ENCODE assay signal across 9 cellular contexts in the genomic region with DNA sequence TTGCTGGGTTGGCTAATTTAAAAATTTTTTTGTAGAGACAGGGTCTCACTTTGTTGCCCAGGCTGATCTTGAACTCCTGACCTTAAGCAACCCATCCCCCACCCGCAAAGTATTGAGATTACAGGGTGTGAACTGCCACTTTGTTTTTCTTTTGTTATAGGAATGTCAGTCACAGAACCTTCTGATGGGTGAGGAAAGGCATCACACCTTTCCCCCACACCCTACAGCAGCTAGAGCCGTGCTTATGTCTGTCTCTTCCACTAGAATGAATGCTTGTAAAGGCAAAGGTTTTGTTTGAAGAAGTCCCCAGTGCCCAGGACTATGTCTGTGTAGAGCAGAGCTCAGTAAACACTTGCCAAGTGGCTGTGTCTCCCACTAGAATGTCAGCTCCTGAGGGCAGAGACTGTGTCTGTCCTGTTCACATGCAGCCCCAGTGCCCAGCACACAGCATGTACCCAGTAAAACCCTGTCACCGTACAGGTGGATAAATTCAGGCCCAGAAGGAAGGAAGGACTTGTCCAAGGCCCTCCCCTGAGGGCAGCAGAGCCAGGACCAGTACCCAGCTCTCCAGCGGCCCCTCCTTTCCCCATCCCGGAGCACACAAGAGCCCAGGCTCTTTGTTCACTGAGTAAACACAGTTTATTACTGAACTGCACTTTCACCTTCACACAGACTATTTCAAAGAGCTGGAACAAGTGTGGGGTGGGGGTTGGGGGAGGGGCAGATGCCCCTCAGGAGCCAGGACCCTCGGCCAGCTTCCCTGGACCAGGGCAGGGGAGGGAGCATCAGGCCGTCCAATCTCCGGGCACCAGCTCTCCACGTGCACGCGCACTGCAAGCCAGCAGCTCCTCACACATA. TPM values are rescaled to one million over a fixed set of nuclear protein-coding genes. Genes with fewer than 3 reads are reported as not detected.
DNase-seq lines count a peak whose midpoint lies in the region; ATAC-seq and TF ChIP-seq lines count a peak whose summit lies in the region.
"Had no signal": no experiment of that assay in that cellular context is flagged by ENCODE, and none has a peak within 500 bp of the region (broad histone marks: within the 10 kb centered on the region; RNA-seq: fewer than 3 reads in every experiment).

No MANE protein-coding gene starts in this region.

- ATAC-seq in DND-41 (ENCODE audit: insufficient read depth, low read depth), result no peak

- H3K27ac ChIP-seq in DND-41 (ENCODE audit: low read length), result peak overlapping the region; percentile 78
- H3K27ac ChIP-seq in endodermal cell (ENCODE audit: low read depth, low read length), result peak overlapping the region; percentile 61

- H3K4me3 ChIP-seq in DND-41 (ENCODE audit: low read depth in 1 of 2, low read length in 2 of 2) (no peak overlapping the region), endodermal cell (ENCODE audit: low read length) (peak overlapping the region; percentile 14), H7 (ENCODE audit: insufficient read depth, low read depth, low read length) (no peak overlapping the region)

- H3K36me3 Mint-ChIP-seq in endodermal cell (ENCODE audit: low read depth) (peaks cover 38% of the 10 kb centered on the region), progenitor cell of endocrine pancreas (ENCODE audit: insufficient read depth) (peaks cover 10% of the 10 kb centered on the region)

- H3K4me1 ChIP-seq in DND-41 (ENCODE audit: insufficient read depth, low read length) (peaks cover 63% of the 10 kb centered on the region), endodermal cell (ENCODE audit: control insufficient read depth, insufficient read depth, low read length) (peaks cover 5% of the 10 kb centered on the region)

- no peaks in the 10 kb centered on the region for H3K27me3 Mint-ChIP-seq in endodermal cell (ENCODE audit: insufficient read depth)
- no peaks in the 10 kb centered on the region for H3K27me3 Mint-ChIP-seq in progenitor cell of endocrine pancreas

- H3K79me2 ChIP-seq in DND-41 (ENCODE audit: insufficient read depth, low read length), result peaks cover 69% of the 10 kb centered on the region

- H3K4me3 Mint-ChIP-seq in endodermal cell, result no peak overlapping the region
- peak overlapping the region; percentile 32 for H3K4me3 Mint-ChIP-seq in progenitor cell of endocrine pancreas (ENCODE audit: low read depth)

- peaks cover 16% of the 10 kb centered on the region for H4K20me1 ChIP-seq in DND-41 (ENCODE audit: insufficient read depth, low read length)

- H3K27ac Mint-ChIP-seq in endodermal cell (peak overlapping the region; percentile 80), progenitor cell of endocrine pancreas (peak overlapping the region; percentile 96)

- DNase-seq in DND-41 (no peak), NCI-H345 (lab: John Stamatoyannopoulos, UW) (peak; percentile 89), endodermal cell (peak; percentile 83), progenitor cell of endocrine pancreas (ENCODE audit: low spot score, unreplicated experiment) (peak; percentile 43), islet precursor cell (no peak), posterior vena cava (ENCODE audit: low spot score) (no peak), H7 (no peak), AG08396 (ENCODE audit: low spot score) (no peak)

- TF ChIP-seq CTCF in DND-41 (IDR thresholded peaks at IDR 0.05; ENCODE audit: borderline replicate concordance, extremely low read depth, low read length, poor library complexity, severe bottlenecking) (no peak), endodermal cell (conservative IDR thresholded peaks at IDR 0.05) (no peak), progenitor cell of endocrine pancreas (IDR thresholded peaks at IDR 0.05; ENCODE audit: unreplicated experiment) (no peak)

- H3K9ac ChIP-seq in DND-41 (ENCODE audit: low read depth, low read length) (peak overlapping the region; percentile 20), endodermal cell (ENCODE audit: extremely low read depth, low read length, poor library complexity, severe bottlenecking) (no peak overlapping the region)

- H3K4me2 ChIP-seq in DND-41 (ENCODE audit: insufficient read depth, low read length), result no peak overlapping the region

- intact Hi-C loops in posterior vena cava (cut with DNase I), result no loop called here

- H3K27me3 ChIP-seq in DND-41 (ENCODE audit: insufficient read depth, low read length, poor library complexity) (no peaks in the 10 kb centered on the region), endodermal cell (ENCODE audit: control insufficient read depth, insufficient read depth, low read length, poor library complexity, severe bottlenecking) (no peaks in the 10 kb centered on the region), H7 (ENCODE audit: control insufficient read depth, insufficient read depth, low read length) (no peaks in the 10 kb centered on the region)

- H3K9me3 ChIP-seq in DND-41 (ENCODE audit: insufficient read depth, low read length, severe bottlenecking), result no peaks in the 10 kb centered on the region
- H3K9me3 ChIP-seq in endodermal cell (ENCODE audit: control insufficient read depth, low read length), result no peaks in the 10 kb centered on the region

- H3K4me1 Mint-ChIP-seq in endodermal cell (peaks cover 44% of the 10 kb centered on the region), progenitor cell of endocrine pancreas (ENCODE audit: low read depth) (peaks cover 37% of the 10 kb centered on the region)

- H3K9me3 Mint-ChIP-seq in endodermal cell (no peaks in the 10 kb centered on the region), progenitor cell of endocrine pancreas (ENCODE audit: low read depth) (no peaks in the 10 kb centered on the region)

- 84 to 90% methylated on average over 2 to 11 of the region's 11 CpGs for WGBS in endodermal cell (ENCODE audit: insufficient coverage in 1 of 2, insufficient read length in 1 of 2), 2 experiments

- H3K36me3 ChIP-seq in DND-41 (ENCODE audit: insufficient read depth, low read length) (peaks cover 55% of the 10 kb centered on the region), endodermal cell (ENCODE audit: control insufficient read depth, insufficient read depth, low read length) (peaks cover 21% of the 10 kb centered on the region), H7 (replicated peaks; ENCODE audit: control insufficient read depth, insufficient read depth, low read length) (peaks cover 4% of the 10 kb centered on the region)

- H2AFZ ChIP-seq in DND-41 (ENCODE audit: low read depth, low read length), result no peak overlapping the region

RNA-seq across cellular contexts. Expression of gene COX4I2, which starts 26.4 kb away (rescaled TPM):
- total RNA-seq in endodermal cell (not detected), progenitor cell of endocrine pancreas (not detected in 2 replicates), posterior vena cava (1 to 10 TPM; 2.5 to 6.5 TPM)
- not detected for polyA plus RNA-seq in endodermal cell (2013, experiment 1 of 2)
- not detected for polyA plus RNA-seq in endodermal cell (2013, experiment 2 of 2)
- total RNA-seq in H7 (2014; rRNA removed; shearing (Covaris generic)), result 0.21 TPM in 1 of 2 replicates, not detected in the other
- total RNA-seq: glomerular endothelial cell had no signal

RNA-seq across cellular contexts. Expression of gene BCL2L1, which starts 58.6 kb away (rescaled TPM):
- 10 to 100 TPM; 60.3 to 89.5 TPM for total RNA-seq in endodermal cell
- polyA plus RNA-seq in endodermal cell (2013, experiment 1 of 2), result 46.6 TPM
- polyA plus RNA-seq in endodermal cell (2013, experiment 2 of 2), result 43.2 TPM
- 130 and 136 TPM in 2 replicates for total RNA-seq in progenitor cell of endocrine pancreas
- total RNA-seq in posterior vena cava, result 10 to 100 TPM; 65.4 to 76.0 TPM
- total RNA-seq in H7 (2014; rRNA removed; shearing (Covaris generic)), result 38.5 and 53.6 TPM in 2 replicates

RNA-seq across cellular contexts. Expression of gene ID1, which starts 59.0 kb away (rescaled TPM):
- total RNA-seq in endodermal cell (100 to 1,000 TPM; 380 to 447 TPM), progenitor cell of endocrine pancreas (322 and 326 TPM in 2 replicates), posterior vena cava (100 to 1,000 TPM; 117 to 145 TPM)
- 223 TPM for polyA plus RNA-seq in endodermal cell (2013, experiment 1 of 2)
- polyA plus RNA-seq in endodermal cell (2013, experiment 2 of 2), result 194 TPM
- 424 and 491 TPM in 2 replicates for total RNA-seq in H7 (2014; rRNA removed; shearing (Covaris generic))

Comparison
In these comparisons a context has a peak if more than half of its experiments do, and no peak if none do; other contexts are left out.
1. DNase-seq: peak in NCI-H345 (single experiment), endodermal cell (single experiment) and progenitor cell of endocrine pancreas (single experiment); none in DND-41 (single experiment), islet precursor cell (single experiment), posterior vena cava (single experiment), H7 (single experiment) and AG08396 (single experiment).